Comparison of ENCODE assay signal across 26 cellular contexts in genomic region chr3:197841789-197842188, GRCh38.
"Had no signal": no experiment of that assay in that cellular context is flagged by ENCODE, and none has a peak within 500 bp of the region (broad histone marks: within the 10 kb centered on the region; RNA-seq: fewer than 3 reads in every experiment).

No MANE protein-coding gene starts in this region.

- H3K4me1 ChIP-seq: body of pancreas, SJCRH30 had no signal

- H3K27me3 Mint-ChIP-seq: activated CD4-positive, alpha-beta T cell treated with anti-CD3 and anti-CD28 coated beads, Interleukin-2, amount 10 ng/mL, durations not matched to agents 24 days and 14 days; activated CD8-positive, alpha-beta T cell treated with anti-CD3 and anti-CD28 coated beads for 36 hours; activated naive CD8-positive, alpha-beta T cell treated with anti-CD3 and anti-CD28 coated beads, Interleukin-2, amount 10 ng/mL, durations not matched to agents 7 days and 5 days had no signal

- H3K9me3 ChIP-seq: adrenal gland, body of pancreas, SJCRH30 had no signal

- DNase-seq: activated CD4-positive, alpha-beta T cell treated with anti-CD3 and anti-CD28 coated beads, Interleukin-2, amount 10 ng/mL, durations not matched to agents 24 days and 14 days; activated CD4-positive, alpha-beta T cell treated with anti-CD3 and anti-CD28 coated beads, Interleukin-2, amount 50 U/mL, for 4 hours; activated CD8-positive, alpha-beta T cell treated with anti-CD3 and anti-CD28 coated beads for 36 hours; activated effector memory CD4-positive, alpha-beta T cell treated with anti-CD3 and anti-CD28 coated beads, Interleukin-2, amount 50 U/mL, for 16 hours; activated naive CD4-positive, alpha-beta T cell; activated naive CD4-positive, alpha-beta T cell treated with anti-CD3 and anti-CD28 coated beads, Interleukin-2, amount 50 U/mL, for 16 hours; activated naive CD8-positive, alpha-beta T cell treated with anti-CD3 and anti-CD28 coated beads, Interleukin-2, amount 10 ng/mL, durations not matched to agents 7 days and 5 days; activated T-cell treated with anti-CD3 and anti-CD28 coated beads, Interleukin-2, amount 50 U/mL, for 4 hours; adrenal gland; body of pancreas; caudate nucleus; Karpas-422; KBM-7; NCI-H1048; NCI-H1105 treated with DMSO at 0.1 percent for 48 hours; NCI-H1436; NCI-H1694; NCI-H2029; NCI-H345; NCI-H524 treated with DMSO at 0.1 percent for 48 hours; SHP77; SJCRH30; T1000; WERI-Rb-1 had no signal

- H3K4me3 Mint-ChIP-seq: activated CD4-positive, alpha-beta T cell treated with anti-CD3 and anti-CD28 coated beads, Interleukin-2, amount 10 ng/mL, durations not matched to agents 24 days and 14 days; activated CD8-positive, alpha-beta T cell treated with anti-CD3 and anti-CD28 coated beads for 36 hours; activated naive CD8-positive, alpha-beta T cell treated with anti-CD3 and anti-CD28 coated beads, Interleukin-2, amount 10 ng/mL, durations not matched to agents 7 days and 5 days; activated T-cell treated with anti-CD3 and anti-CD28 coated beads, Interleukin-2, amount 50 U/mL, for 4 hours had no signal

- ATAC-seq: activated CD8-positive, alpha-beta T cell treated with anti-CD3 and anti-CD28 coated beads for 36 hours; activated T-cell treated with anti-CD3 and anti-CD28 coated beads, Interleukin-2, amount 50 U/mL, for 4 hours; body of pancreas; Panc1 had no signal

- H3K27ac ChIP-seq: adrenal gland, body of pancreas, SJCRH30, SK-N-MC, WERI-Rb-1 had no signal

- H3K36me3 ChIP-seq: WERI-Rb-1 had no signal

- H3K9me3 Mint-ChIP-seq: activated CD4-positive, alpha-beta T cell treated with anti-CD3 and anti-CD28 coated beads, Interleukin-2, amount 10 ng/mL, durations not matched to agents 24 days and 14 days; activated CD8-positive, alpha-beta T cell treated with anti-CD3 and anti-CD28 coated beads for 36 hours; activated naive CD8-positive, alpha-beta T cell treated with anti-CD3 and anti-CD28 coated beads, Interleukin-2, amount 10 ng/mL, durations not matched to agents 7 days and 5 days; activated T-cell treated with anti-CD3 and anti-CD28 coated beads, Interleukin-2, amount 50 U/mL, for 4 hours had no signal

- H3K27me3 ChIP-seq: adrenal gland, body of pancreas, SJCRH30 had no signal

- H3K27ac Mint-ChIP-seq: activated CD4-positive, alpha-beta T cell treated with anti-CD3 and anti-CD28 coated beads, Interleukin-2, amount 10 ng/mL, durations not matched to agents 24 days and 14 days; activated naive CD8-positive, alpha-beta T cell treated with anti-CD3 and anti-CD28 coated beads, Interleukin-2, amount 10 ng/mL, durations not matched to agents 7 days and 5 days had no signal

- H3K4me3 ChIP-seq: adrenal gland, body of pancreas, SJCRH30, SK-N-MC had no signal
